Comparison of ENCODE assay signal across 23 cellular contexts in genomic region chr1:174352883-174353608, GRCh38.
A peak's percentile ranks its signal among the peaks of the same experiment; 100 is the strongest.
DNase-seq lines count a peak whose midpoint lies in the region; ATAC-seq and TF ChIP-seq lines count a peak whose summit lies in the region.
"Had no signal": no experiment of that assay in that cellular context is flagged by ENCODE, and none has a peak within 500 bp of the region (broad histone marks: within the 10 kb centered on the region; RNA-seq: fewer than 3 reads in every experiment).

No MANE protein-coding gene starts in this region.

- H3K27ac ChIP-seq in heart right ventricle: peak overlapping the region in 2 of 10 donors; percentile 1 to 52
- H3K27ac ChIP-seq: C4-2B had no signal

- peaks cover 0 to 24% (median 3%) of the 10 kb centered on the region in 9 donors for H3K4me1 ChIP-seq in heart right ventricle

- H3K9me3 ChIP-seq in heart right ventricle: peaks cover 0 to 2% (median 0%) of the 10 kb centered on the region in 11 donors

- peaks cover 5% of the 10 kb centered on the region for H3K9me3 Mint-ChIP-seq in progenitor cell of endocrine pancreas (ENCODE audit: low read depth)

- H3K27me3 ChIP-seq in heart right ventricle: no peaks in the 10 kb centered on the region

- no peaks in the 10 kb centered on the region for H3K4me1 Mint-ChIP-seq in progenitor cell of endocrine pancreas (ENCODE audit: low read depth)

- no peak overlapping the region for H3K4me3 ChIP-seq in heart right ventricle
- H3K4me3 ChIP-seq in foreskin fibroblast (ENCODE audit: low read depth in 1 of 2, low read length in 2 of 2): no peak overlapping the region

- no peaks in the 10 kb centered on the region for H3K36me3 ChIP-seq in heart right ventricle

- peaks cover 8% of the 10 kb centered on the region for H3K36me3 Mint-ChIP-seq in progenitor cell of endocrine pancreas (ENCODE audit: insufficient read depth)

- DNase-seq in NCI-H345 (lab: John Stamatoyannopoulos, UW) (peak; percentile 23), NCI-H345 treated with DMSO at 0.1 percent for 48 hours (lab: John Stamatoyannopoulos, UW; ENCODE audit: unreplicated experiment) (no peak), SHP77 treated with DMSO at 0.1 percent for 48 hours (lab: John Stamatoyannopoulos, UW) (peak; percentile 24), heart right ventricle (no peak), progenitor cell of endocrine pancreas (ENCODE audit: low spot score, unreplicated experiment) (no peak), foreskin fibroblast (no peak)
- DNase-seq in stimulated activated CD4-positive, alpha-beta T cell treated with anti-CD3 and anti-CD28 coated beads, Interleukin-15, amount 100 ng/mL, for 24 hours: no peak
- DNase-seq: Calu3; CD8-positive, alpha-beta memory T cell; DMS153; GDM1; Karpas-422; NCI-H1417 treated with DMSO at 0.1 percent for 48 hours; NCI-H187 treated with DMSO at 0.1 percent for 48 hours; NCI-H2171; NCI-H524; NCI-H774; NK-92 treated with Interleukin-12 subunit alpha and Interleukin-12 subunit beta, amount 100 ng/mL, for 24 hours had no signal

- no peak overlapping the region for H3K4me3 Mint-ChIP-seq in progenitor cell of endocrine pancreas (ENCODE audit: low read depth)

- H3K27ac Mint-ChIP-seq in progenitor cell of endocrine pancreas: peak overlapping the region; percentile 40

- WGBS in heart right ventricle, 2 donors: 65 to 80% methylated on average over 3 of the region's 3 CpGs

- ATAC-seq in heart right ventricle (peak in 5 of 8 donors; percentile 38 to 70 (median 62)), GM18517 (IDR thresholded peaks at IDR 0.05; ENCODE audit: unreplicated experiment) (no peak)
- ATAC-seq: HCT116, Panc1 had no signal

- no peaks in the 10 kb centered on the region for H3K27me3 Mint-ChIP-seq in progenitor cell of endocrine pancreas
- H3K27me3 Mint-ChIP-seq: CD8-positive, alpha-beta memory T cell; IgD-negative memory B cell had no signal

- intact Hi-C loops in heart right ventricle (cut with DNase I): no loop called here

- no peak for TF ChIP-seq CTCF in heart right ventricle (IDR thresholded peaks at IDR 0.05)
- TF ChIP-seq CTCF in progenitor cell of endocrine pancreas (IDR thresholded peaks at IDR 0.05; ENCODE audit: unreplicated experiment): no peak
- no peak for TF ChIP-seq CTCF in foreskin fibroblast (IDR thresholded peaks at IDR 0.05; ENCODE audit: low read depth, low read length)

Comparison
In these comparisons a context has a peak if more than half of its experiments do, and no peak if none do; other contexts are left out.
1. DNase-seq: peak in NCI-H345 (single experiment) and SHP77 treated with DMSO at 0.1 percent for 48 hours (single experiment); none in NCI-H345 treated with DMSO at 0.1 percent for 48 hours (single experiment), heart right ventricle (0 of 2), progenitor cell of endocrine pancreas (single experiment), stimulated activated CD4-positive, alpha-beta T cell treated with anti-CD3 and anti-CD28 coated beads, Interleukin-15, amount 100 ng/mL, for 24 hours (single experiment) and foreskin fibroblast (0 of 2).